8 cellular contexts compared by ENCODE assay signal in genomic region chr1:32220746-32221580, GRCh38. TPM values are rescaled to one million over a fixed set of nuclear protein-coding genes. Genes with fewer than 3 reads are reported as not detected.
DNase-seq lines count a peak whose midpoint lies in the region; ATAC-seq and TF ChIP-seq lines count a peak whose summit lies in the region.

No MANE protein-coding gene starts in this region.

- H3K4me2 ChIP-seq in BLaER1 treated with 17β-estradiol and CSF1 and Interleukin-3, amounts not matched to agents 10 nM and 100 nM = peak overlapping the region; percentile 84 to 99 (median 94)

- H3K27ac Mint-ChIP-seq in natural killer cell = peak overlapping the region; percentile 92 to 96

- peaks cover 0 to 29% (median 5%) of the 10 kb centered on the region in 11 experiments; a peak in 8 of 22 replicates for H4K20me1 ChIP-seq in BLaER1 treated with 17β-estradiol and CSF1 and Interleukin-3, amounts not matched to agents 10 nM and 100 nM

- intact Hi-C loops in natural killer cell (cut with micrococcal nuclease) = loop anchor here (5.0 kb wide), 1 partner anchor 116 kb away; the partner anchor contains the start of gene MARCKSL1

- no peaks in the 10 kb centered on the region for H3K27me3 ChIP-seq in BLaER1 treated with 17β-estradiol and CSF1 and Interleukin-3, amounts not matched to agents 10 nM and 100 nM

- H3K4me1 ChIP-seq in BLaER1 treated with 17β-estradiol and CSF1 and Interleukin-3, amounts not matched to agents 10 nM and 100 nM = peaks cover 40 to 54% (median 46%) of the 10 kb centered on the region in 10 experiments

- H3K27me3 Mint-ChIP-seq in natural killer cell (ENCODE audit: low read depth in 2 of 2) = no peaks in the 10 kb centered on the region

- H3K9ac ChIP-seq in BLaER1 treated with 17β-estradiol and CSF1 and Interleukin-3, amounts not matched to agents 10 nM and 100 nM = peak overlapping the region; percentile 53 to 94 (median 91)

- peak overlapping the region; percentile 83 to 93 (median 90); a peak in 20 of 22 replicates for H3K27ac ChIP-seq in BLaER1 treated with 17β-estradiol and CSF1 and Interleukin-3, amounts not matched to agents 10 nM and 100 nM
- H3K27ac ChIP-seq in KOPT-K1 (ENCODE audit: low read depth, low read length, poor library complexity, severe bottlenecking) = peak overlapping the region; percentile 86
- peak overlapping the region in 1 of 2 donors; percentile 97 for H3K27ac ChIP-seq in coronary artery

- TF ChIP-seq CTCF in coronary artery (IDR thresholded peaks at IDR 0.05) = no peak
- TF ChIP-seq CTCF in natural killer cell (IDR thresholded peaks at IDR 0.05) = no peak

- no peaks in the 10 kb centered on the region for H3K36me3 Mint-ChIP-seq in natural killer cell

- H3K36me3 ChIP-seq in BLaER1 treated with 17β-estradiol and CSF1 and Interleukin-3, amounts not matched to agents 10 nM and 100 nM = peaks cover 33 to 61% (median 40%) of the 10 kb centered on the region in 11 experiments
- peaks cover 26% of the 10 kb centered on the region for H3K36me3 ChIP-seq in KOPT-K1 (ENCODE audit: insufficient read depth, low read length)

- ATAC-seq in natural killer cell = no peak
- ATAC-seq in HG03280 (IDR thresholded peaks at IDR 0.05; ENCODE audit: unreplicated experiment) = no peak

- no peaks in the 10 kb centered on the region for H3K9me3 Mint-ChIP-seq in natural killer cell

- H3K4me3 Mint-ChIP-seq in natural killer cell = peak overlapping the region; percentile 92

- DNase-seq in coronary artery (ENCODE audit: low spot score) (no peak), natural killer cell (no peak), NCI-H524 treated with DMSO at 0.1 percent for 48 hours (lab: John Stamatoyannopoulos, UW) (no peak), amygdala (lab: John Stamatoyannopoulos, UW) (no peak), activated gamma-delta T cell (lab: John Stamatoyannopoulos, UW) (no peak)

- H3K4me1 Mint-ChIP-seq in natural killer cell = peaks cover 20 to 29% of the 10 kb centered on the region in 2 donors

- no peaks in the 10 kb centered on the region for H3K9me3 ChIP-seq in BLaER1 treated with 17β-estradiol and CSF1 and Interleukin-3, amounts not matched to agents 10 nM and 100 nM (replicated peaks in 1 of 11)
- no peaks in the 10 kb centered on the region for H3K9me3 ChIP-seq in KOPT-K1 (ENCODE audit: insufficient read depth, low read length, poor library complexity, severe bottlenecking)

- peak overlapping the region; percentile 75 to 94 (median 82) for H3K4me3 ChIP-seq in BLaER1 treated with 17β-estradiol and CSF1 and Interleukin-3, amounts not matched to agents 10 nM and 100 nM
- peak overlapping the region; percentile 94 for H3K4me3 ChIP-seq in coronary artery

RNA-seq across cellular contexts. Expression of gene TMEM234, which starts 1.2 kb away (rescaled TPM):
- 10 to 100 TPM; 22.2 to 27.1 (median 24.7) TPM for total RNA-seq in natural killer cell

RNA-seq across cellular contexts. Expression of gene EIF3I, which starts 1.2 kb away (rescaled TPM):
- total RNA-seq in natural killer cell = 100 to 1,000 TPM; 107 to 126 (median 110) TPM

RNA-seq across cellular contexts. Expression of gene DCDC2B, which starts 12.1 kb away (rescaled TPM):
- not detected for total RNA-seq in natural killer cell

RNA-seq across cellular contexts. Expression of gene IQCC, which starts 15.5 kb away (rescaled TPM):
- total RNA-seq in natural killer cell = 1 to 10 TPM; 1.8 to 3.5 (median 3.3) TPM

RNA-seq across cellular contexts. Expression of gene CCDC28B, which starts 20.6 kb away (rescaled TPM):
- total RNA-seq in natural killer cell = 10 to 100 TPM; 19.3 to 30.6 (median 19.8) TPM
